ENCODE assay signal across 17 cellular contexts in the genomic region with DNA sequence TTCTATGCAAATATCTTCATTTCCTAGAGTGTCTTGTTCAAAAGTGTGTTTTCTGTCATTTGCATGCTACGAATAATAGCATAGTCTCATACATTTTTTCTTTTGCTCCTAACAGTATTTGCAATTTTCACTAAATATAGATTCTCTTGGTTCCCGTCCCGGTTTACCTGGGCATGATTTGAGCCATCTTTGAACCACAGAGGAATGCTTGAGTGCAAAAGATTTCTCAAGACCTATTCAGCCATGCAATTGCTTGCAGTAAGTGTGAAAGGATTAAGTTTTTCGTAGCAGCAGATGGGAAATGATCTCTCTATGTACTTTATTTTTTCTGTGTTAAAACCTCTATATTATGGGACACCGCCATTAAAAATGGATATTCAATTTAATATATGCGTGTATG.
"Had no signal": no experiment of that assay in that cellular context is flagged by ENCODE, and none has a peak within 500 bp of the region (broad histone marks: within the 10 kb centered on the region; RNA-seq: fewer than 3 reads in every experiment).

No MANE protein-coding gene starts in this region.

- H3K27me3 ChIP-seq: adrenal gland, cardiac muscle cell, gastrocnemius medialis, heart right ventricle, right atrium auricular region, tibial nerve, uterus had no signal

- DNase-seq: activated CD4-positive, alpha-beta memory T cell treated with anti-CD3 and anti-CD28 coated beads for 36 hours; activated CD8-positive, alpha-beta memory T cell treated with anti-CD3 and anti-CD28 coated beads, Interleukin-2, amount 10 ng/mL, durations not matched to agents 7 days and 5 days; activated naive CD4-positive, alpha-beta T cell treated with anti-CD3 and anti-CD28 coated beads, Interleukin-2, amount 50 U/mL, for 16 hours; activated T-cell treated with anti-CD3 and anti-CD28 coated beads, Interleukin-2, amount 50 U/mL, for 1 hour; adrenal gland; gastrocnemius medialis; heart right ventricle; left colon; lower lobe of right lung; occipital lobe; stimulated activated CD4-positive, alpha-beta T cell treated with anti-CD3 and anti-CD28 coated beads, Interleukin-2, amount 100 ng/mL, for 48 hours; uterus; WERI-Rb-1 had no signal

- H3K4me3 ChIP-seq: adrenal gland, cardiac muscle cell, gastrocnemius medialis, heart right ventricle, lower lobe of right lung, right atrium auricular region, tibial nerve, uterus had no signal

- H3K4me1 ChIP-seq: adrenal gland, gastrocnemius medialis, heart right ventricle, lower lobe of right lung, right atrium auricular region, tibial nerve, uterus had no signal

- H3K9me3 ChIP-seq: adrenal gland, gastrocnemius medialis, lower lobe of right lung, right atrium auricular region, tibial nerve, uterus had no signal

- ATAC-seq: activated CD8-positive, alpha-beta memory T cell treated with anti-CD3 and anti-CD28 coated beads, Interleukin-2, amount 10 ng/mL, durations not matched to agents 7 days and 5 days; gastrocnemius medialis; heart right ventricle; left colon; lower lobe of right lung; stimulated activated memory B cell treated with anti-CD40 and anti-IgM and Interleukin-4, amounts not matched to agents 10 μg/mL and 1 μg/mL and 100 μg/mL, for 72 hours had no signal

- H3K36me3 ChIP-seq: adrenal gland, cardiac muscle cell, gastrocnemius medialis, heart right ventricle, lower lobe of right lung, right atrium auricular region, tibial nerve, uterus, WERI-Rb-1 had no signal

- H3K27ac ChIP-seq: adrenal gland, cardiac muscle cell, gastrocnemius medialis, heart right ventricle, lower lobe of right lung, right atrium auricular region, tibial nerve, uterus, WERI-Rb-1 had no signal
